In genomic region chr9:93660647-93661046, GRCh38 we compare ENCODE assay signal across 30 cellular contexts.
DNase-seq lines count a peak whose midpoint lies in the region; ATAC-seq and TF ChIP-seq lines count a peak whose summit lies in the region.
"Had no signal": no experiment of that assay in that cellular context is flagged by ENCODE, and none has a peak within 500 bp of the region (broad histone marks: within the 10 kb centered on the region; RNA-seq: fewer than 3 reads in every experiment).

No MANE protein-coding gene starts in this region.

- no peak overlapping the region for H3T11ph ChIP-seq in H9 (ENCODE audit: low read length)

- H3K27ac ChIP-seq in H9 (ENCODE audit: insufficient read length, low read depth, low read length) (no peak overlapping the region), neuronal stem cell (replicated peaks; ENCODE audit: low read length) (no peak overlapping the region), hepatocyte (no peak overlapping the region)
- H3K27ac ChIP-seq: esophagus muscularis mucosa, gastrocnemius medialis, psoas muscle, skin epidermis, VCaP had no signal

- no peaks in the 10 kb centered on the region for H3K9me2 ChIP-seq in hepatocyte (replicated peaks; ENCODE audit: insufficient read depth)

- H3K9me3 ChIP-seq in H9 (ENCODE audit: control insufficient read depth, low read depth, low read length) (no peaks in the 10 kb centered on the region), neuronal stem cell (replicated peaks in 1 of 2; ENCODE audit: control insufficient read depth in 2 of 2, insufficient read depth in 1 of 2, low read depth in 1 of 2, low read length in 2 of 2) (peaks cover 0 to 4% of the 10 kb centered on the region in 2 donors), hepatocyte (ENCODE audit: low read depth) (no peaks in the 10 kb centered on the region)
- H3K9me3 ChIP-seq: esophagus muscularis mucosa, gastrocnemius medialis, psoas muscle had no signal

- H3K27me3 ChIP-seq in H9 (ENCODE audit: insufficient read depth, low read length) (no peaks in the 10 kb centered on the region), neuronal stem cell (ENCODE audit: control insufficient read depth in 3 of 3, insufficient read depth in 3 of 3, low read depth in 1 of 3, low read length in 3 of 3) (no peaks in the 10 kb centered on the region), hepatocyte (no peaks in the 10 kb centered on the region)
- H3K27me3 ChIP-seq: esophagus muscularis mucosa, gastrocnemius medialis had no signal

- no peak overlapping the region for H3K4me3 Mint-ChIP-seq in activated CD4-positive, alpha-beta T cell treated with anti-CD3 and anti-CD28 coated beads for 36 hours
- H3K4me3 Mint-ChIP-seq in activated CD4-positive, alpha-beta T cell treated with anti-CD3 and anti-CD28 coated beads, Interleukin-2, amount 10 ng/mL, durations not matched to agents 7 days and 5 days, result no peak overlapping the region
- H3K4me3 Mint-ChIP-seq in H9 (no peak overlapping the region), chondrocyte (ENCODE audit: unreplicated experiment) (no peak overlapping the region)
- H3K4me3 Mint-ChIP-seq: activated T-helper 17 cell treated with anti-CD3 and anti-CD28 coated beads, Interleukin-2, amount 50 U/mL, for 72 hours; CD4-positive, CD25-positive, alpha-beta regulatory T cell; dendritic cell treated with granulocyte-macrophage colony-stimulating factor and Interleukin-4, amounts not matched to agents 40 ng/mL and 50 ng/mL, for 4 days; endodermal cell; immature natural killer cell; mesothelial cell of epicardium; naive thymus-derived CD4-positive, alpha-beta T cell; stimulated activated naive CD8-positive, alpha-beta T cell treated with anti-CD3 and anti-CD28 coated beads, Interleukin-15, amount 100 ng/mL, for 72 hours; T-helper 2 cell treated with Interferon-gamma antibody and Interleukin-4, amounts not matched to agents 5 μg/mL and 100 μg/mL, for 36 hours had no signal

- H3K9ac ChIP-seq in H9 (ENCODE audit: extremely low read depth, insufficient read length, low read length) (no peak overlapping the region), neuronal stem cell (ENCODE audit: low read depth, low read length, poor library complexity) (no peak overlapping the region)

- no peak overlapping the region for H2BK120ac ChIP-seq in H9 (ENCODE audit: low read depth, low read length, poor library complexity, severe bottlenecking)
- no peak overlapping the region for H2BK120ac ChIP-seq in neuronal stem cell (ENCODE audit: low read depth, low read length)

- H2BK12ac ChIP-seq in H9 (ENCODE audit: insufficient read length, low read depth, low read length), result no peak overlapping the region
- H2BK12ac ChIP-seq in neuronal stem cell (ENCODE audit: low read length), result no peak overlapping the region

- H3K27ac Mint-ChIP-seq in activated CD4-positive, alpha-beta T cell treated with anti-CD3 and anti-CD28 coated beads for 36 hours, result no peak overlapping the region
- no peak overlapping the region for H3K27ac Mint-ChIP-seq in activated CD4-positive, alpha-beta T cell treated with anti-CD3 and anti-CD28 coated beads, Interleukin-2, amount 10 ng/mL, durations not matched to agents 7 days and 5 days
- no peak overlapping the region for H3K27ac Mint-ChIP-seq in H9
- no peak overlapping the region for H3K27ac Mint-ChIP-seq in chondrocyte (ENCODE audit: unreplicated experiment)
- H3K27ac Mint-ChIP-seq: activated T-helper 17 cell treated with anti-CD3 and anti-CD28 coated beads, Interleukin-2, amount 50 U/mL, for 72 hours; CD4-positive, CD25-positive, alpha-beta regulatory T cell; dendritic cell treated with granulocyte-macrophage colony-stimulating factor and Interleukin-4, amounts not matched to agents 40 ng/mL and 50 ng/mL, for 4 days; endodermal cell; mesothelial cell of epicardium; naive thymus-derived CD4-positive, alpha-beta T cell; T-helper 2 cell treated with Interferon-gamma antibody and Interleukin-4, amounts not matched to agents 5 μg/mL and 100 μg/mL, for 36 hours had no signal

- no peak overlapping the region for H2BK15ac ChIP-seq in H9 (ENCODE audit: low read depth, low read length)
- no peak overlapping the region for H2BK15ac ChIP-seq in neuronal stem cell (ENCODE audit: low read length)

- no peaks in the 10 kb centered on the region for H3K79me1 ChIP-seq in H9 (ENCODE audit: insufficient read depth, low read depth, low read length, poor library complexity, severe bottlenecking)
- H3K79me1 ChIP-seq in neuronal stem cell (ENCODE audit: low read depth, low read length), result peaks cover 2% of the 10 kb centered on the region

- H2BK5ac ChIP-seq in H9 (ENCODE audit: insufficient read length, low read length) (no peak overlapping the region), neuronal stem cell (ENCODE audit: low read length) (no peak overlapping the region)

- no peaks in the 10 kb centered on the region for H3K9me3 Mint-ChIP-seq in activated CD4-positive, alpha-beta T cell treated with anti-CD3 and anti-CD28 coated beads for 36 hours (ENCODE audit: low read depth)
- no peaks in the 10 kb centered on the region for H3K9me3 Mint-ChIP-seq in activated CD4-positive, alpha-beta T cell treated with anti-CD3 and anti-CD28 coated beads, Interleukin-2, amount 10 ng/mL, durations not matched to agents 7 days and 5 days
- H3K9me3 Mint-ChIP-seq in H9 (no peaks in the 10 kb centered on the region), chondrocyte (ENCODE audit: low read depth) (no peaks in the 10 kb centered on the region)
- H3K9me3 Mint-ChIP-seq: activated T-helper 17 cell treated with anti-CD3 and anti-CD28 coated beads, Interleukin-2, amount 50 U/mL, for 72 hours; CD4-positive, CD25-positive, alpha-beta regulatory T cell; dendritic cell treated with granulocyte-macrophage colony-stimulating factor and Interleukin-4, amounts not matched to agents 40 ng/mL and 50 ng/mL, for 4 days; endodermal cell; immature natural killer cell; mesothelial cell of epicardium; naive thymus-derived CD4-positive, alpha-beta T cell; stimulated activated naive CD8-positive, alpha-beta T cell treated with anti-CD3 and anti-CD28 coated beads, Interleukin-15, amount 100 ng/mL, for 72 hours; T-helper 2 cell treated with Interferon-gamma antibody and Interleukin-4, amounts not matched to agents 5 μg/mL and 100 μg/mL, for 36 hours had no signal

- H2AK5ac ChIP-seq in H9 (ENCODE audit: insufficient read length, low read length) (no peak overlapping the region), neuronal stem cell (ENCODE audit: low read depth, low read length) (no peak overlapping the region)

- POLR2A ChIA-PET in activated CD4-positive, alpha-beta T cell treated with anti-CD3 and anti-CD28 coated beads for 36 hours (lab: Charles Lee), result no interaction called here
- POLR2A ChIA-PET in activated CD4-positive, alpha-beta T cell treated with anti-CD3 and anti-CD28 coated beads, Interleukin-2, amount 10 ng/mL, durations not matched to agents 7 days and 5 days (lab: Charles Lee), result no interaction called here

- H3K14ac ChIP-seq in H9 (ENCODE audit: insufficient read depth, low read length), result no peak overlapping the region; the same call in 1 of the 2 replicates
- peak overlapping the region; percentile 17 for H3K14ac ChIP-seq in neuronal stem cell (ENCODE audit: low read length)

- H2AFZ ChIP-seq in H9 (ENCODE audit: low read length) (no peak overlapping the region), neuronal stem cell (ENCODE audit: low read length) (no peak overlapping the region), hepatocyte (no peak overlapping the region)

- no peak overlapping the region for H3K4ac ChIP-seq in H9 (ENCODE audit: low read depth, low read length)
- no peak overlapping the region for H3K4ac ChIP-seq in neuronal stem cell (ENCODE audit: low read length)

- no peak overlapping the region for H3K18ac ChIP-seq in H9 (ENCODE audit: insufficient read length, low read depth, low read length)
- H3K18ac ChIP-seq in neuronal stem cell (ENCODE audit: low read length), result peak overlapping the region; percentile 77

- H3K4me1 ChIP-seq in H9 (ENCODE audit: insufficient read depth, low read length) (no peaks in the 10 kb centered on the region), neuronal stem cell (ENCODE audit: control insufficient read depth in 2 of 2, insufficient read depth in 1 of 2, low read depth in 1 of 2, low read length in 2 of 2) (no peaks in the 10 kb centered on the region), hepatocyte (ENCODE audit: insufficient read depth) (no peaks in the 10 kb centered on the region)
- H3K4me1 ChIP-seq: esophagus muscularis mucosa, gastrocnemius medialis, psoas muscle had no signal

- DNase-seq in activated CD4-positive, alpha-beta T cell treated with anti-CD3 and anti-CD28 coated beads for 36 hours, result peak; percentile 4
- DNase-seq in activated CD4-positive, alpha-beta T cell treated with anti-CD3 and anti-CD28 coated beads, Interleukin-2, amount 10 ng/mL, durations not matched to agents 7 days and 5 days, result no peak
- no peak for DNase-seq in H9
- peak; percentile 57 for DNase-seq in chondrocyte (ENCODE audit: low spot score)
- no peak for DNase-seq in neuronal stem cell (ENCODE audit: low spot score)
- DNase-seq in activated gamma-delta T cell (lab: John Stamatoyannopoulos, UW), result no peak
- no peak for DNase-seq in GOT3 (lab: John Stamatoyannopoulos, UW)
- no peak for DNase-seq in hepatocyte (ENCODE audit: low spot score)
- DNase-seq: activated CD4-positive, alpha-beta T cell treated with anti-CD3 and anti-CD28 coated beads, Interleukin-2, amount 50 U/mL, for 48 hours; CD4-positive, CD25-positive, alpha-beta regulatory T cell; central memory CD4-positive, alpha-beta T cell; endodermal cell; hippocampal formation; immature natural killer cell; MM.1S; naive thymus-derived CD4-positive, alpha-beta T cell; NCI-H1436 treated with DMSO at 0.1 percent for 48 hours; nucleus accumbens; OCI-M1; stimulated activated CD8-positive, alpha-beta memory T cell treated with anti-CD3 and anti-CD28 coated beads, Interleukin-4, amount 100 ng/mL, for 48 hours; stimulated activated naive CD8-positive, alpha-beta T cell treated with anti-CD3 and anti-CD28 coated beads, Interleukin-15, amount 100 ng/mL, for 72 hours had no signal

- intact Hi-C loops in activated CD4-positive, alpha-beta T cell treated with anti-CD3 and anti-CD28 coated beads for 36 hours (cut with DNase I, micrococcal nuclease), result no loop called here

- H3K56ac ChIP-seq in H9 (ENCODE audit: insufficient read length, low read depth, low read length), result no peak overlapping the region

- CTCF ChIA-PET in activated CD4-positive, alpha-beta T cell treated with anti-CD3 and anti-CD28 coated beads for 36 hours (lab: Charles Lee), result no interaction called here
- CTCF ChIA-PET in activated CD4-positive, alpha-beta T cell treated with anti-CD3 and anti-CD28 coated beads, Interleukin-2, amount 10 ng/mL, durations not matched to agents 7 days and 5 days (lab: Charles Lee), result no interaction called here

- H4K8ac ChIP-seq in H9 (replicated peaks; ENCODE audit: insufficient read length, low read depth, low read length) (no peak overlapping the region), neuronal stem cell (ENCODE audit: low read depth, low read length) (no peak overlapping the region)

- H3K79me2 ChIP-seq in H9 (ENCODE audit: insufficient read depth, low read length) (no peaks in the 10 kb centered on the region), hepatocyte (no peaks in the 10 kb centered on the region)

- H3K23me2 ChIP-seq in H9 (ENCODE audit: insufficient read length, low read depth, low read length, poor library complexity, severe bottlenecking), result no peaks in the 10 kb centered on the region

- H3K4me1 Mint-ChIP-seq in activated CD4-positive, alpha-beta T cell treated with anti-CD3 and anti-CD28 coated beads for 36 hours, result no peaks in the 10 kb centered on the region
- no peaks in the 10 kb centered on the region for H3K4me1 Mint-ChIP-seq in activated CD4-positive, alpha-beta T cell treated with anti-CD3 and anti-CD28 coated beads, Interleukin-2, amount 10 ng/mL, durations not matched to agents 7 days and 5 days
- no peaks in the 10 kb centered on the region for H3K4me1 Mint-ChIP-seq in H9
- H3K4me1 Mint-ChIP-seq in chondrocyte (ENCODE audit: low read depth), result no peaks in the 10 kb centered on the region
- H3K4me1 Mint-ChIP-seq: activated T-helper 17 cell treated with anti-CD3 and anti-CD28 coated beads, Interleukin-2, amount 50 U/mL, for 72 hours; CD4-positive, CD25-positive, alpha-beta regulatory T cell; endodermal cell; immature natural killer cell; mesothelial cell of epicardium; naive thymus-derived CD4-positive, alpha-beta T cell; stimulated activated naive CD8-positive, alpha-beta T cell treated with anti-CD3 and anti-CD28 coated beads, Interleukin-15, amount 100 ng/mL, for 72 hours had no signal

- no peak overlapping the region for H4K5ac ChIP-seq in H9 (ENCODE audit: insufficient read length, low read depth, low read length)

- H2BK20ac ChIP-seq in H9 (ENCODE audit: low read depth, low read length, poor library complexity, severe bottlenecking), result no peak overlapping the region

- no peak overlapping the region for H3K23ac ChIP-seq in H9 (ENCODE audit: insufficient read length, low read depth, low read length)
- no peak overlapping the region for H3K23ac ChIP-seq in neuronal stem cell (ENCODE audit: low read depth, low read length, poor library complexity)

- no peak for ATAC-seq in activated CD4-positive, alpha-beta T cell treated with anti-CD3 and anti-CD28 coated beads for 36 hours
- ATAC-seq: activated T-helper 17 cell treated with anti-CD3 and anti-CD28 coated beads, Interleukin-2, amount 50 U/mL, for 72 hours; gastrocnemius medialis; naive thymus-derived CD4-positive, alpha-beta T cell; psoas muscle; stimulated activated naive CD8-positive, alpha-beta T cell treated with anti-CD3 and anti-CD28 coated beads, Interleukin-15, amount 100 ng/mL, for 72 hours had no signal

- no peak overlapping the region for H4K91ac ChIP-seq in H9 (ENCODE audit: insufficient read length, low read depth, low read length)
- no peak overlapping the region for H4K91ac ChIP-seq in neuronal stem cell (ENCODE audit: low read depth, low read length, poor library complexity)

- TF ChIP-seq CTCF in H9 (conservative IDR thresholded peaks at IDR 0.05) (peak; percentile 31; the same call in 2 of the 3 replicates), chondrocyte (IDR thresholded peaks at IDR 0.05) (no peak), hepatocyte (IDR thresholded peaks at IDR 0.05; ENCODE audit: poor library complexity) (no peak)

- no peaks in the 10 kb centered on the region for H4K20me1 ChIP-seq in H9 (ENCODE audit: control insufficient read depth, insufficient read depth, insufficient read length)
- H4K20me1 ChIP-seq in hepatocyte (ENCODE audit: insufficient read depth, poor library complexity, severe bottlenecking), result no peaks in the 10 kb centered on the region

- H3K4me3 ChIP-seq in neuronal stem cell (ENCODE audit: low read length in 2 of 2), result no peak overlapping the region
- H3K4me3 ChIP-seq in hepatocyte, result no peak overlapping the region
- H3K4me3 ChIP-seq: esophagus muscularis mucosa, gastrocnemius medialis, psoas muscle, skin epidermis had no signal

- H3K36me3 Mint-ChIP-seq in activated CD4-positive, alpha-beta T cell treated with anti-CD3 and anti-CD28 coated beads for 36 hours (ENCODE audit: low read depth), result peaks cover 7% of the 10 kb centered on the region
- H3K36me3 Mint-ChIP-seq in activated CD4-positive, alpha-beta T cell treated with anti-CD3 and anti-CD28 coated beads, Interleukin-2, amount 10 ng/mL, durations not matched to agents 7 days and 5 days (ENCODE audit: low read depth), result peaks cover 10% of the 10 kb centered on the region
- H3K36me3 Mint-ChIP-seq in H9 (ENCODE audit: insufficient read depth in 1 of 3, low read depth in 3 of 3), result peaks cover 6 to 21% (median 9%) of the 10 kb centered on the region in 3 experiments; a peak in 5 of 7 replicates
- peaks cover 15% of the 10 kb centered on the region for H3K36me3 Mint-ChIP-seq in chondrocyte (ENCODE audit: low read depth)

- H3K36me3 ChIP-seq in neuronal stem cell (replicated peaks in 1 of 2; ENCODE audit: control insufficient read depth in 2 of 2, insufficient read depth in 2 of 2, low read length in 2 of 2) (peaks cover 20 to 90% of the 10 kb centered on the region in 2 donors), hepatocyte (replicated peaks; ENCODE audit: insufficient read depth, low read depth) (no peaks in the 10 kb centered on the region)

- no peaks in the 10 kb centered on the region for H3K27me3 Mint-ChIP-seq in activated CD4-positive, alpha-beta T cell treated with anti-CD3 and anti-CD28 coated beads for 36 hours
- no peaks in the 10 kb centered on the region for H3K27me3 Mint-ChIP-seq in activated CD4-positive, alpha-beta T cell treated with anti-CD3 and anti-CD28 coated beads, Interleukin-2, amount 10 ng/mL, durations not matched to agents 7 days and 5 days
- H3K27me3 Mint-ChIP-seq in H9 (ENCODE audit: low read depth), result no peaks in the 10 kb centered on the region
- H3K27me3 Mint-ChIP-seq in chondrocyte (ENCODE audit: low read depth), result no peaks in the 10 kb centered on the region
- H3K27me3 Mint-ChIP-seq: activated T-helper 17 cell treated with anti-CD3 and anti-CD28 coated beads, Interleukin-2, amount 50 U/mL, for 72 hours; CD4-positive, CD25-positive, alpha-beta regulatory T cell; dendritic cell treated with granulocyte-macrophage colony-stimulating factor and Interleukin-4, amounts not matched to agents 40 ng/mL and 50 ng/mL, for 4 days; naive thymus-derived CD4-positive, alpha-beta T cell; stimulated activated naive CD8-positive, alpha-beta T cell treated with anti-CD3 and anti-CD28 coated beads, Interleukin-15, amount 100 ng/mL, for 72 hours had no signal

- H3K4me2 ChIP-seq in H9 (ENCODE audit: insufficient read depth, insufficient read length, low read length) (no peak overlapping the region), neuronal stem cell (ENCODE audit: insufficient read depth, low read length, poor library complexity, severe bottlenecking) (no peak overlapping the region), hepatocyte (no peak overlapping the region)

Comparison
In these comparisons a context has a peak if more than half of its experiments do, and no peak if none do; other contexts are left out.
1. DNase-seq: peak in activated CD4-positive, alpha-beta T cell treated with anti-CD3 and anti-CD28 coated beads for 36 hours (single experiment) and chondrocyte (single experiment); none in activated CD4-positive, alpha-beta T cell treated with anti-CD3 and anti-CD28 coated beads, Interleukin-2, amount 10 ng/mL, durations not matched to agents 7 days and 5 days (single experiment), H9 (single experiment), neuronal stem cell (single experiment), activated gamma-delta T cell (single experiment), GOT3 (single experiment) and hepatocyte (single experiment).